1 cellular context compared by ENCODE assay signal in the genomic region with DNA sequence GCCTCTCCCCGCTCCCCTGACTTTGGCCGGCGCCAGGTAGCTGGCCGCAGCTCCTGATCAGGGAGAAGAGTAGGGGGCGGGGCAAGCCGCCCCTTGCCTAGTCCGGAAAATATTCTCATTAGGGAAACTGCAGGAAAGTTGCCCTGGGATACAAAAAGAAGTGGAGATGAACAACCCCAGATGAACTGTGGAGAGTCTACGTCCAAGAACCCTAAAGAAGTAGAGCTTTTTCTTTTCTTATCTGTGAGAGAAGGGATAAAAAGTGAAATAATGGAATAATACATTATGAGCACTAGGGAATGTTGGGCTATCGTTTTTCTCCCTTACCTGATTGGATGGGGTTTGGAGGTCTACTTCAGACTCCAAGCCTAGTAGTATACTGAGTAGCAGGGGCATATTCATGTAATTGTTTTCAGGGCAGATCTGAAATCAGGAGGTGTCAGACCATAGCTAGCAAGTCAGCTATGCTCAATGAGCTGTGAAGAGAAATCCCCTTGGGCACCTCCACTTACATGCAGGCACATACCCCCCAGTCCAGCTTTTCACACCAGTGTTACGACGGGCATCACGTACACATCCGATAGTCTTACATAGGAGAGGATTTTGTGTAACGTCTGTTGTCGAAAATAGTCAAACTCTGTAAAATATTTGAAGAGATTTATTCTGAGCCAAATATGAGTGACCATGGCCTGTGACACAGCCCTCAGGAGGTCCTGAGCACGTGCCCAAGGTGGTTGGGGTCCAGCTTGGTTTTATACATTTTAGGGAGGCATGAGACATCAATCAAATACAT.
TF ChIP-seq lines count a peak whose summit lies in the region.

No MANE protein-coding gene starts in this region.

TF ChIP-seq in HEK293, 187 proteins besides CTCF, POLR2A, EP300 and RAD21 (continued from another document):
- no peak for TF ChIP-seq ZNF692 (tag by site-specific recombination; IDR thresholded peaks at IDR 0.05)
- TF ChIP-seq, protein P1, sequence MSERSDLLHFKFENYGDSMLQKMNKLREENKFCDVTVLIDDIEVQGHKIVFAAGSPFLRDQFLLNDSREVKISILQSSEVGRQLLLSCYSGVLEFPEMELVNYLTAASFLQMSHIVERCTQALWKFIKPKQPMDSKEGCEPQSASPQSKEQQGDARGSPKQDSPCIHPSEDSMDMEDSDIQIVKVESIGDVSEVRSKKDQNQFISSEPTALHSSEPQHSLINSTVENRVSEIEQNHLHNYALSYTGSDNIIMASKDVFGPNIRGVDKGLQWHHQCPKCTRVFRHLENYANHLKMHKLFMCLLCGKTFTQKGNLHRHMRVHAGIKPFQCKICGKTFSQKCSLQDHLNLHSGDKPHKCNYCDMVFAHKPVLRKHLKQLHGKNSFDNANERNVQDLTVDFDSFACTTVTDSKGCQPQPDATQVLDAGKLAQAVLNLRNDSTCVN (tag by site-specific recombination; optimal IDR thresholded peaks at IDR 0.05) = no peak
- TF ChIP-seq IKZF3 (tag by site-specific recombination; IDR thresholded peaks at IDR 0.05) = 0 out of 2 replicates have a peak, but pooled peaks have one; percentile 39
- TF ChIP-seq ZSCAN4 (tag by site-specific recombination; IDR thresholded peaks at IDR 0.05) = no peak
- no peak for TF ChIP-seq ZFP41 (tag by site-specific recombination; IDR thresholded peaks at IDR 0.05; ENCODE audit: borderline replicate concordance)
